ENCODE assay signal across 6 cellular contexts in genomic region chr7:157086508-157087187, GRCh38.
"Had no signal": no experiment of that assay in that cellular context is flagged by ENCODE, and none has a peak within 500 bp of the region (broad histone marks: within the 10 kb centered on the region; RNA-seq: fewer than 3 reads in every experiment).

No MANE protein-coding gene starts in this region.

- H3K36me3 ChIP-seq: HAP-1 had no signal

- H3K27ac ChIP-seq: GM23248 had no signal

- ATAC-seq: HCT116 had no signal

- H3K4me3 ChIP-seq: GM23248, HAP-1 had no signal

- H3K4me1 ChIP-seq: HAP-1 had no signal

- DNase-seq: GM23248, GOT3, H7, IMR-90 had no signal

- H3K9me3 ChIP-seq: HAP-1 had no signal
